16 cellular contexts compared by ENCODE assay signal in genomic region chr17:62751350-62751691, GRCh38. TPM values are rescaled to one million over a fixed set of nuclear protein-coding genes. Genes with fewer than 3 reads are reported as not detected.
DNase-seq lines count a peak whose midpoint lies in the region; ATAC-seq and TF ChIP-seq lines count a peak whose summit lies in the region.
"Had no signal": no experiment of that assay in that cellular context is flagged by ENCODE, and none has a peak within 500 bp of the region (broad histone marks: within the 10 kb centered on the region; RNA-seq: fewer than 3 reads in every experiment).

No MANE protein-coding gene starts in this region.

- H3K27ac ChIP-seq in H9 (ENCODE audit: insufficient read length, low read depth, low read length) (no peak overlapping the region), WERI-Rb-1 (peak overlapping the region; percentile 79), uterus (peak overlapping the region; percentile 66 to 69)
- H3K27ac ChIP-seq: KMS-11 had no signal

- no peak overlapping the region for H3T11ph ChIP-seq in H9 (ENCODE audit: low read length)

- H3K27me3 Mint-ChIP-seq in H9 (ENCODE audit: low read depth): peaks cover 5% of the 10 kb centered on the region
- peaks cover 0 to 2% of the 10 kb centered on the region in 2 donors for H3K27me3 Mint-ChIP-seq in natural killer cell treated with Interleukin-12 subunit alpha and Interleukin-12 subunit beta and Interleukin-15 and Interleukin-18, amount 100 ng/mL, for 72 hours
- H3K27me3 Mint-ChIP-seq: CD4-positive, alpha-beta T cell had no signal

- no peaks in the 10 kb centered on the region; the same call in 1 of the 2 replicates for H3K4me1 ChIP-seq in H9 (ENCODE audit: insufficient read depth, low read length)
- no peaks in the 10 kb centered on the region for H3K4me1 ChIP-seq in uterus
- H3K4me1 ChIP-seq in mucosa of descending colon (ENCODE audit: low read depth): no peaks in the 10 kb centered on the region

- DNase-seq in H9: peak; percentile 32
- DNase-seq in WERI-Rb-1: no peak
- peak; percentile 46 for DNase-seq in islet precursor cell
- peak; percentile 31 to 67 for DNase-seq in uterus
- no peak for DNase-seq in natural killer cell treated with Interleukin-12 subunit alpha and Interleukin-12 subunit beta and Interleukin-15 and Interleukin-18, amount 100 ng/mL, for 72 hours (ENCODE audit: low spot score)
- no peak for DNase-seq in mucosa of descending colon
- DNase-seq: ACHN; Calu3; CD4-positive, alpha-beta T cell; DMS153; DND-41; GDM1 had no signal

- H3K9ac ChIP-seq in H9 (ENCODE audit: extremely low read depth, insufficient read length, low read length): no peak overlapping the region
- H3K9ac ChIP-seq: KMS-11 had no signal

- H3K4me3 Mint-ChIP-seq in H9: 0 out of 5 replicates have a peak overlapping the region, but pooled peaks of 1 of the 2 experiments have one; percentile 19
- H3K4me3 Mint-ChIP-seq in natural killer cell treated with Interleukin-12 subunit alpha and Interleukin-12 subunit beta and Interleukin-15 and Interleukin-18, amount 100 ng/mL, for 72 hours: no peak overlapping the region
- H3K4me3 Mint-ChIP-seq: CD4-positive, alpha-beta T cell had no signal

- no peak overlapping the region for H3K4me2 ChIP-seq in H9 (ENCODE audit: insufficient read depth, insufficient read length, low read length)
- H3K4me2 ChIP-seq: KMS-11 had no signal

- H2AK5ac ChIP-seq in H9 (ENCODE audit: insufficient read length, low read length): no peak overlapping the region

- H3K36me3 ChIP-seq in WERI-Rb-1: no peaks in the 10 kb centered on the region
- no peaks in the 10 kb centered on the region for H3K36me3 ChIP-seq in uterus
- no peaks in the 10 kb centered on the region for H3K36me3 ChIP-seq in mucosa of descending colon (ENCODE audit: low read depth)

- H2BK5ac ChIP-seq in H9 (ENCODE audit: insufficient read length, low read length): no peak overlapping the region

- no peaks in the 10 kb centered on the region; a peak in 1 of 7 replicates for H3K36me3 Mint-ChIP-seq in H9 (ENCODE audit: insufficient read depth in 1 of 3, low read depth in 3 of 3)
- no peaks in the 10 kb centered on the region for H3K36me3 Mint-ChIP-seq in natural killer cell treated with Interleukin-12 subunit alpha and Interleukin-12 subunit beta and Interleukin-15 and Interleukin-18, amount 100 ng/mL, for 72 hours

- no peaks in the 10 kb centered on the region for H3K79me1 ChIP-seq in H9 (ENCODE audit: insufficient read depth, low read depth, low read length, poor library complexity, severe bottlenecking)

- no peaks in the 10 kb centered on the region for H3K79me2 ChIP-seq in H9 (ENCODE audit: insufficient read depth, low read length)

- H3K27ac Mint-ChIP-seq in H9: no peak overlapping the region
- H3K27ac Mint-ChIP-seq in natural killer cell treated with Interleukin-12 subunit alpha and Interleukin-12 subunit beta and Interleukin-15 and Interleukin-18, amount 100 ng/mL, for 72 hours: no peak overlapping the region
- H3K27ac Mint-ChIP-seq: CD4-positive, alpha-beta T cell had no signal

- H3K4ac ChIP-seq in H9 (ENCODE audit: low read depth, low read length): no peak overlapping the region

- no peak overlapping the region for H2BK20ac ChIP-seq in H9 (ENCODE audit: low read depth, low read length, poor library complexity, severe bottlenecking)

- H2BK12ac ChIP-seq in H9 (ENCODE audit: insufficient read length, low read depth, low read length): no peak overlapping the region

- no CpG with 5 or more reads among the region's 2 CpGs for WGBS in H9 (ENCODE audit: extremely low coverage, insufficient read length, low lambda C conversion rate)

- H3K9me3 Mint-ChIP-seq in H9: no peaks in the 10 kb centered on the region
- no peaks in the 10 kb centered on the region for H3K9me3 Mint-ChIP-seq in natural killer cell treated with Interleukin-12 subunit alpha and Interleukin-12 subunit beta and Interleukin-15 and Interleukin-18, amount 100 ng/mL, for 72 hours
- H3K9me3 Mint-ChIP-seq: CD4-positive, alpha-beta T cell had no signal

- no peak overlapping the region for H4K91ac ChIP-seq in H9 (ENCODE audit: insufficient read length, low read depth, low read length)

- intact Hi-C loops in uterus (cut with DNase I; ENCODE audit: low total_unique reads): no loop called here
- intact Hi-C loops in mucosa of descending colon (cut with DNase I, micrococcal nuclease): no loop called here

- no peak for ATAC-seq in natural killer cell treated with Interleukin-12 subunit alpha and Interleukin-12 subunit beta and Interleukin-15 and Interleukin-18, amount 100 ng/mL, for 72 hours
- ATAC-seq in mucosa of descending colon (no peak), GM18867 (IDR thresholded peaks at IDR 0.05; ENCODE audit: unreplicated experiment) (no peak)

- H3K27me3 ChIP-seq in H9 (ENCODE audit: insufficient read depth, low read length): no peaks in the 10 kb centered on the region
- no peaks in the 10 kb centered on the region for H3K27me3 ChIP-seq in WERI-Rb-1 (ENCODE audit: insufficient read depth, low read depth, severe bottlenecking)
- H3K27me3 ChIP-seq in uterus: no peaks in the 10 kb centered on the region

- TF ChIP-seq CTCF in H9 (conservative IDR thresholded peaks at IDR 0.05) (no peak), WERI-Rb-1 (IDR thresholded peaks at IDR 0.05; ENCODE audit: low read depth, low read length) (no peak), uterus (IDR thresholded peaks at IDR 0.05) (no peak), mucosa of descending colon (IDR thresholded peaks at IDR 0.05) (no peak)

- H4K5ac ChIP-seq in H9 (ENCODE audit: insufficient read length, low read depth, low read length): no peak overlapping the region

- no peak overlapping the region for H2BK120ac ChIP-seq in H9 (ENCODE audit: low read depth, low read length, poor library complexity, severe bottlenecking)

- no peak for TF ChIP-seq POLR2A in uterus (IDR thresholded peaks at IDR 0.05)

- H4K20me1 ChIP-seq in H9 (ENCODE audit: control insufficient read depth, insufficient read depth, insufficient read length): no peaks in the 10 kb centered on the region

- no peak overlapping the region for H2AFZ ChIP-seq in H9 (ENCODE audit: low read length)

- H3K4me3 ChIP-seq in WERI-Rb-1 (ENCODE audit: low read depth, low read length) (peak overlapping the region; percentile 26), uterus (no peak overlapping the region), mucosa of descending colon (no peak overlapping the region)

- H3K4me1 Mint-ChIP-seq in H9: peaks cover 16 to 35% of the 10 kb centered on the region in 2 experiments
- no peaks in the 10 kb centered on the region for H3K4me1 Mint-ChIP-seq in natural killer cell treated with Interleukin-12 subunit alpha and Interleukin-12 subunit beta and Interleukin-15 and Interleukin-18, amount 100 ng/mL, for 72 hours (ENCODE audit: low read depth in 2 of 2)

- H3K9me3 ChIP-seq in H9 (ENCODE audit: control insufficient read depth, low read depth, low read length) (no peaks in the 10 kb centered on the region), WERI-Rb-1 (ENCODE audit: severe bottlenecking) (no peaks in the 10 kb centered on the region), uterus (no peaks in the 10 kb centered on the region), mucosa of descending colon (no peaks in the 10 kb centered on the region)

- no peak overlapping the region for H4K8ac ChIP-seq in H9 (replicated peaks; ENCODE audit: insufficient read length, low read depth, low read length)

- no peak overlapping the region for H3K18ac ChIP-seq in H9 (ENCODE audit: insufficient read length, low read depth, low read length)

- H3K56ac ChIP-seq in H9 (ENCODE audit: insufficient read length, low read depth, low read length): no peak overlapping the region

- H3K23me2 ChIP-seq in H9 (ENCODE audit: insufficient read length, low read depth, low read length, poor library complexity, severe bottlenecking): no peaks in the 10 kb centered on the region

- H3K23ac ChIP-seq in H9 (ENCODE audit: insufficient read length, low read depth, low read length): no peak overlapping the region

- no peak overlapping the region for H3K14ac ChIP-seq in H9 (ENCODE audit: insufficient read depth, low read length)

- H2BK15ac ChIP-seq in H9 (ENCODE audit: low read depth, low read length): no peak overlapping the region

RNA-seq across cellular contexts. Expression of gene MARCHF10, which starts 56.8 kb away (rescaled TPM):
- total RNA-seq in H9 (2021) (0.39 TPM in 1 of 2 replicates, not detected in the other), uterus (under 1 TPM in 3 of 4 donors, not detected in 1; under 0.01 to 0.41 (median 0.18) TPM), mucosa of descending colon (under 1 TPM in 1 of 3 donors, not detected in 2; 0.35 TPM)
- total RNA-seq in natural killer cell treated with Interleukin-12 subunit alpha and Interleukin-12 subunit beta and Interleukin-15 and Interleukin-18, amount 100 ng/mL, for 72 hours: not detected
- total RNA-seq: A172; Calu3; CD4-positive, alpha-beta T cell; HT-29 had no signal

Comparison
In these comparisons a context has a peak if more than half of its experiments do, and no peak if none do; other contexts are left out.
1. DNase-seq: peak in H9 (single experiment), islet precursor cell (single experiment) and uterus (2 of 2); none in WERI-Rb-1 (single experiment), natural killer cell treated with Interleukin-12 subunit alpha and Interleukin-12 subunit beta and Interleukin-15 and Interleukin-18, amount 100 ng/mL, for 72 hours (single experiment) and mucosa of descending colon (0 of 3).